8 cellular contexts compared by ENCODE assay signal in genomic region chr2:62505109-62505508, GRCh38. TPM values are rescaled to one million over a fixed set of nuclear protein-coding genes. Genes with fewer than 3 reads are reported as not detected.
DNase-seq lines count a peak whose midpoint lies in the region; ATAC-seq and TF ChIP-seq lines count a peak whose summit lies in the region.

No MANE protein-coding gene starts in this region.

- no peaks in the 10 kb centered on the region for H4K20me1 ChIP-seq in smooth muscle cell (ENCODE audit: low read depth)

- peak; percentile 61 for DNase-seq in DMS79 treated with DMSO at 0.1 percent for 48 hours (lab: John Stamatoyannopoulos, UW)
- DNase-seq in DMS79 (lab: John Stamatoyannopoulos, UW), result no peak
- DNase-seq in SK-N-MC (ENCODE audit: low read depth, low spot score), result no peak
- peak; percentile 33 for DNase-seq in fibroblast of mammary gland (ENCODE audit: low read depth)
- DNase-seq in smooth muscle cell (lab: John Stamatoyannopoulos, UW; ENCODE audit: unreplicated experiment), result no peak
- DNase-seq in ureter (ENCODE audit: low spot score), result no peak

- no peaks in the 10 kb centered on the region for H3K27me3 ChIP-seq in smooth muscle cell (ENCODE audit: low read depth)

- H3K4me3 ChIP-seq in SK-N-MC (peak overlapping the region; percentile 94), fibroblast of mammary gland (ENCODE audit: control insufficient read depth, low read depth, low read length) (no peak overlapping the region), smooth muscle cell (peak overlapping the region; percentile 79)

- H2AFZ ChIP-seq in smooth muscle cell (ENCODE audit: low read depth), result peak overlapping the region; percentile 98

- H3K36me3 ChIP-seq in SK-N-MC (ENCODE audit: insufficient read depth, low read length) (peaks cover 11% of the 10 kb centered on the region), smooth muscle cell (ENCODE audit: low read depth) (no peaks in the 10 kb centered on the region)

- ATAC-seq in HG02981 (IDR thresholded peaks at IDR 0.05; ENCODE audit: unreplicated experiment) (no peak), HG03196 (IDR thresholded peaks at IDR 0.05; ENCODE audit: unreplicated experiment) (no peak)

- WGBS in smooth muscle cell (ENCODE audit: low lambda C conversion rate), result 46% methylated on average over 4 of the region's 4 CpGs

- peaks cover 10% of the 10 kb centered on the region for H3K4me1 ChIP-seq in smooth muscle cell (ENCODE audit: low read depth)

- no peaks in the 10 kb centered on the region for H3K79me2 ChIP-seq in smooth muscle cell (ENCODE audit: low read depth)

- no peak for TF ChIP-seq CTCF in fibroblast of mammary gland (conservative IDR thresholded peaks at IDR 0.05; ENCODE audit: control insufficient read depth, insufficient read depth, low read depth, low read length)
- TF ChIP-seq CTCF in smooth muscle cell (IDR thresholded peaks at IDR 0.05; ENCODE audit: borderline replicate concordance, insufficient read depth, poor library complexity, severe bottlenecking), result no peak

- peak overlapping the region; percentile 83 for H3K27ac ChIP-seq in SK-N-MC
- no peak overlapping the region for H3K27ac ChIP-seq in smooth muscle cell (ENCODE audit: low read depth)

- H3K9me3 ChIP-seq in SK-N-MC (ENCODE audit: low read depth, low read length), result no peaks in the 10 kb centered on the region; the same call in 1 of the 2 replicates
- H3K9me3 ChIP-seq in smooth muscle cell (replicated peaks; ENCODE audit: low read depth), result no peaks in the 10 kb centered on the region

- peaks cover 8% of the 10 kb centered on the region for H3F3A ChIP-seq in smooth muscle cell (ENCODE audit: low read depth)

- peak overlapping the region; percentile 92 for H3K9ac ChIP-seq in SK-N-MC (ENCODE audit: insufficient read length)
- H3K9ac ChIP-seq in smooth muscle cell (ENCODE audit: low read depth), result no peak overlapping the region

- H3K4me2 ChIP-seq in smooth muscle cell, result peak overlapping the region; percentile 91

RNA-seq across cellular contexts. Expression of gene TMEM17, which starts 0.9 kb away (rescaled TPM):
- total RNA-seq in smooth muscle cell, result 1.7 and 4.0 TPM in 2 replicates
- polyA plus RNA-seq in smooth muscle cell, result 3.6 and 6.1 TPM in 2 replicates
- total RNA-seq in ureter, result 2.0 TPM

Comparison
In these comparisons a context has a peak if more than half of its experiments do, and no peak if none do; other contexts are left out.
1. DNase-seq: peak in DMS79 treated with DMSO at 0.1 percent for 48 hours (single experiment) and fibroblast of mammary gland (single experiment); none in DMS79 (single experiment), SK-N-MC (single experiment), smooth muscle cell (single experiment) and ureter (single experiment).